In the genomic region with DNA sequence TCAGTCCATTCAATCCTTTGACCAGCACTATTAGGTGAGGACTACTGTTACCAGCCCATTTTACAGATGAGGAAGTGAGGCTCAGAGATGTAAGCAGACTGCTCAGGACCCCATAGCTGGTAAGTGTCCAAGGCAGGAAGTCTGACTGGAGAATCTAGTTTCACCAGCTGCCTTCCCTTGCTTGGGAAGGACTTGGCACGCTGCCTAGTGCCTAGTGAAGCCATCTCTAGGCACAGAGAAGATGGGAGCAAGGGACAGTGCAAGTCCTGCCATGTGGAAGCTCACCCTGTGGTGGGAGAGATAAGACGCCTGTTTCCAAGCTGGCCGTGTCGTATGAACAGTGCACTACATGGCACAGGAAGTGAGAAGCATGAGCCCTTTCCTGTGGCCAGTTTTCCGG, we compare ENCODE assay signal across 15 cellular contexts.
"Had no signal": no experiment of that assay in that cellular context is flagged by ENCODE, and none has a peak within 500 bp of the region (broad histone marks: within the 10 kb centered on the region; RNA-seq: fewer than 3 reads in every experiment).

No MANE protein-coding gene starts in this region.

- H3K27me3 ChIP-seq: brain microvascular endothelial cell, neural progenitor cell, pancreas, sigmoid colon had no signal

- H3K4me2 ChIP-seq: neural progenitor cell had no signal

- H2AFZ ChIP-seq: neural progenitor cell had no signal

- H3K9ac ChIP-seq: neural progenitor cell had no signal

- H3K4me3 ChIP-seq: coronary artery, neural progenitor cell, pancreas, sigmoid colon, thoracic aorta had no signal

- DNase-seq: activated naive CD4-positive, alpha-beta T cell; activated naive CD8-positive, alpha-beta T cell treated with anti-CD3 and anti-CD28 coated beads, Interleukin-2, amount 10 ng/mL, durations not matched to agents 7 days and 5 days; anterior cingulate cortex; brain microvascular endothelial cell; effector CD8-positive, alpha-beta T cell; foreskin fibroblast; hippocampal formation; midbrain; pancreas; sigmoid colon; stimulated activated CD4-positive, alpha-beta T cell treated with anti-CD3 and anti-CD28 coated beads, Interleukin-2, amount 100 ng/mL, for 24 hours had no signal

- ATAC-seq: left lobe of liver, pancreas had no signal

- H3K4me1 ChIP-seq: neural progenitor cell, pancreas, sigmoid colon had no signal

- H3K9me3 ChIP-seq: pancreas, sigmoid colon, thoracic aorta had no signal

- H3K27ac ChIP-seq: brain microvascular endothelial cell, coronary artery, neural progenitor cell, pancreas, sigmoid colon, thoracic aorta had no signal

- H3K36me3 ChIP-seq: brain microvascular endothelial cell, neural progenitor cell, pancreas, sigmoid colon, thoracic aorta had no signal
